ENCODE assay signal across 8 cellular contexts in genomic region chr9:137000177-137000930, GRCh38. TPM values are rescaled to one million over a fixed set of nuclear protein-coding genes. Genes with fewer than 3 reads are reported as not detected.
A peak's percentile ranks its signal among the peaks of the same experiment; 100 is the strongest.
DNase-seq lines count a peak whose midpoint lies in the region; ATAC-seq and TF ChIP-seq lines count a peak whose summit lies in the region.

No MANE protein-coding gene starts in this region.

- H3K27ac Mint-ChIP-seq in T-helper 1 cell treated with Interleukin-12 subunit alpha and Interleukin-12 subunit beta and Interleukin-4 antibody, amounts not matched to agents 30 μg/mL and 1 μg/mL, for 36 hours = peak overlapping the region; percentile 75
- peak overlapping the region; percentile 88 for H3K27ac Mint-ChIP-seq in mesothelial cell of epicardium

- peaks cover 4% of the 10 kb centered on the region for H3K27me3 Mint-ChIP-seq in T-helper 1 cell treated with Interleukin-12 subunit alpha and Interleukin-12 subunit beta and Interleukin-4 antibody, amounts not matched to agents 30 μg/mL and 1 μg/mL, for 36 hours (ENCODE audit: low read depth)
- H3K27me3 Mint-ChIP-seq in mesothelial cell of epicardium (ENCODE audit: low read depth) = no peaks in the 10 kb centered on the region

- H3K9me3 Mint-ChIP-seq in T-helper 1 cell treated with Interleukin-12 subunit alpha and Interleukin-12 subunit beta and Interleukin-4 antibody, amounts not matched to agents 30 μg/mL and 1 μg/mL, for 36 hours = no peaks in the 10 kb centered on the region
- peaks cover 5% of the 10 kb centered on the region for H3K9me3 Mint-ChIP-seq in mesothelial cell of epicardium

- peak; percentile 29 for DNase-seq in stimulated activated naive CD4-positive, alpha-beta T cell treated with Interleukin-2 at 50 U/mL for 16 hours (lab: John Stamatoyannopoulos, UW)
- no peak for DNase-seq in stimulated activated naive CD4-positive, alpha-beta T cell (lab: John Stamatoyannopoulos, UW)
- DNase-seq in mesothelial cell of epicardium (ENCODE audit: low spot score in 2 of 2, unreplicated experiment in 2 of 2) (no peak), iPS-NIHi11 (ENCODE audit: low spot score) (no peak), left ventricle myocardium superior (no peak), NCI-H2029 treated with DMSO at 0.1 percent for 48 hours (lab: John Stamatoyannopoulos, UW) (no peak)

- H3K4me3 Mint-ChIP-seq in T-helper 1 cell treated with Interleukin-12 subunit alpha and Interleukin-12 subunit beta and Interleukin-4 antibody, amounts not matched to agents 30 μg/mL and 1 μg/mL, for 36 hours = peak overlapping the region; percentile 11
- no peak overlapping the region for H3K4me3 Mint-ChIP-seq in mesothelial cell of epicardium

- no peaks in the 10 kb centered on the region for H3K36me3 Mint-ChIP-seq in T-helper 1 cell treated with Interleukin-12 subunit alpha and Interleukin-12 subunit beta and Interleukin-4 antibody, amounts not matched to agents 30 μg/mL and 1 μg/mL, for 36 hours (ENCODE audit: low read depth)
- no peaks in the 10 kb centered on the region for H3K36me3 Mint-ChIP-seq in mesothelial cell of epicardium

- H3K4me1 Mint-ChIP-seq in T-helper 1 cell treated with Interleukin-12 subunit alpha and Interleukin-12 subunit beta and Interleukin-4 antibody, amounts not matched to agents 30 μg/mL and 1 μg/mL, for 36 hours (ENCODE audit: low read depth) = peaks cover 22% of the 10 kb centered on the region
- peaks cover 24% of the 10 kb centered on the region for H3K4me1 Mint-ChIP-seq in mesothelial cell of epicardium

- ATAC-seq in HG03064 (IDR thresholded peaks at IDR 0.05; ENCODE audit: low read depth, unreplicated experiment) (peak; percentile 60), left ventricle myocardium superior (no peak)

- no peak for TF ChIP-seq CTCF in mesothelial cell of epicardium (IDR thresholded peaks at IDR 0.05; ENCODE audit: unreplicated experiment)

- intact Hi-C loops in left ventricle myocardium superior (cut with micrococcal nuclease) = no loop called here

RNA-seq across cellular contexts. Expression of gene CLIC3, which starts 4.0 kb away (rescaled TPM):
- 1.5 to 2.9 TPM (median 1.7 TPM) in 3 replicates for total RNA-seq in mesothelial cell of epicardium
- 1.7 TPM for total RNA-seq in left ventricle myocardium superior

RNA-seq across cellular contexts. Expression of gene PAXX, which starts 8.1 kb away (rescaled TPM):
- total RNA-seq in mesothelial cell of epicardium = 51.1 to 58.3 TPM (median 53.1 TPM) in 3 replicates
- 23.9 TPM for total RNA-seq in left ventricle myocardium superior

RNA-seq across cellular contexts. Expression of gene LCNL1, which starts 17.6 kb away (rescaled TPM):
- total RNA-seq in mesothelial cell of epicardium = 4.7 to 5.7 TPM (median 5.5 TPM) in 3 replicates
- 18.3 TPM for total RNA-seq in left ventricle myocardium superior

RNA-seq across cellular contexts. Expression of gene PTGDS, which starts 23.1 kb away (rescaled TPM):
- total RNA-seq in mesothelial cell of epicardium (52.6 to 58.0 TPM (median 53.5 TPM) in 3 replicates), left ventricle myocardium superior (5,424 TPM)

RNA-seq across cellular contexts. Expression of gene ABCA2, which starts 27.7 kb away (rescaled TPM):
- total RNA-seq in mesothelial cell of epicardium (57.7 to 59.3 TPM (median 58.7 TPM) in 3 replicates), left ventricle myocardium superior (33.8 TPM)
